In the genomic region with DNA sequence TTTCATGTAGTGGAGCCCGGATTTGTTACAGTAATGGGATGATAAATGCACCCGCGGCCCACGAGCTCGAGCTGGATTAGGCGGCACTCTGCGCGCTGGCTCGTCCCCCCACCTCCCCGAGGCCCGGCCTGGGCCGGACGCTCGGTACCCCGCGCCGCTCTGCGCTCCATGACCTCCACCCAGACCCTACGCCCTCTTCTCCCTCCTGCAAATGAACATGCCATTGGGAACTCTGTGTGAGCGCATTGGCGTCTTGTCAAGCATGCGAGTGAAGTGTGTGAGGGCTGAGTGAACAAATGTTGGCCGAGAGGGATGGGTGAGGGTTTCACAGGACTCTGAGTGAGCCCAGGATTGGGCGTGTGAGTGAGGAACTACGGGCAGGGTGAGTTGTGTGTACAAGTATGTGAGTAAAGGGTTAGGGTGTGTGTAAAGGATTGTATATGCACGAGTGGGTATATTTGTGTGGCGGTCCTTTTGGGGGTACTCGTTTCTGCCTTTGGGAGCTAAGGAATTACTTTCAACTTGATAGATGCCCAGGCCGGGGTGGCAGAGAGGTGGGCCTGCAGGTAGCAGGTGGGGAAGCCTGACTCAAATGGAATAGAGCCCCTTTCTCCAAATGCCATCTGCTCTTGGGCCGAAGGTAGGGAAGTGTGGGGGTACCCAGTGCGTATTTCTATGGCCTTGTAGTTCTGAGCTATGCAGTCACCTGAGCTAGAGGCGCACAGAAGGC, we compare ENCODE assay signal across 21 cellular contexts. TPM values are rescaled to one million over a fixed set of nuclear protein-coding genes. Genes with fewer than 3 reads are reported as not detected.
DNase-seq lines count a peak whose midpoint lies in the region; ATAC-seq, FAIRE-seq and TF ChIP-seq lines count a peak whose summit lies in the region.
"Had no signal": no experiment of that assay in that cellular context is flagged by ENCODE, and none has a peak within 500 bp of the region (broad histone marks: within the 10 kb centered on the region; RNA-seq: fewer than 3 reads in every experiment).

No MANE protein-coding gene starts in this region.

- no peak for TF ChIP-seq POLR2A in upper lobe of left lung (IDR thresholded peaks at IDR 0.05)

- ATAC-seq in natural killer cell treated with Interleukin-12 subunit alpha and Interleukin-12 subunit beta and Interleukin-15 and Interleukin-18, amount 100 ng/mL, for 72 hours = no peak
- ATAC-seq in natural killer cell = no peak
- no peak for ATAC-seq in activated CD8-positive, alpha-beta T cell treated with anti-CD3 and anti-CD28 coated beads for 36 hours
- ATAC-seq in HG03108 (IDR thresholded peaks at IDR 0.05; ENCODE audit: unreplicated experiment) = no peak
- no peak for ATAC-seq in upper lobe of left lung (ENCODE audit: low FRiP score in 2 of 2)
- ATAC-seq: left cardiac atrium had no signal

- H3K9me3 ChIP-seq in neural cell (ENCODE audit: low read length) = no peaks in the 10 kb centered on the region
- H3K9me3 ChIP-seq in upper lobe of left lung = no peaks in the 10 kb centered on the region
- H3K9me3 ChIP-seq: esophagus squamous epithelium had no signal

- H3K79me2 ChIP-seq in neural cell (replicated peaks; ENCODE audit: insufficient read depth, low read length) = no peaks in the 10 kb centered on the region

- TF ChIP-seq RAD21 in neural cell (conservative IDR thresholded peaks at IDR 0.05) = no peak

- no peak overlapping the region for H2AFZ ChIP-seq in neural cell (ENCODE audit: low read depth, low read length)
- H2AFZ ChIP-seq: GM23248 had no signal

- peaks cover 44 to 64% of the 10 kb centered on the region in 2 donors for H3K27me3 Mint-ChIP-seq in natural killer cell treated with Interleukin-12 subunit alpha and Interleukin-12 subunit beta and Interleukin-15 and Interleukin-18, amount 100 ng/mL, for 72 hours
- H3K27me3 Mint-ChIP-seq in natural killer cell (ENCODE audit: low read depth in 2 of 2) = peaks cover 66 to 69% of the 10 kb centered on the region in 2 donors
- peaks cover 79% of the 10 kb centered on the region for H3K27me3 Mint-ChIP-seq in activated CD8-positive, alpha-beta T cell treated with anti-CD3 and anti-CD28 coated beads for 36 hours

- H3K4me3 ChIP-seq in neural cell (ENCODE audit: low read length) = no peak overlapping the region
- no peak overlapping the region for H3K4me3 ChIP-seq in upper lobe of left lung
- H3K4me3 ChIP-seq: esophagus squamous epithelium, GM23248 had no signal

- no peak overlapping the region for H3K9ac ChIP-seq in neural cell (ENCODE audit: low read length)
- H3K9ac ChIP-seq: GM23248 had no signal

- TF ChIP-seq CTCF in natural killer cell (IDR thresholded peaks at IDR 0.05) (no peak), neural cell (IDR thresholded peaks at IDR 0.05; ENCODE audit: poor library complexity, severe bottlenecking) (no peak), upper lobe of left lung (IDR thresholded peaks at IDR 0.05) (no peak)
- no peak for TF ChIP-seq CTCF in activated CD8-positive, alpha-beta T cell treated with anti-CD3 and anti-CD28 coated beads for 36 hours (IDR thresholded peaks at IDR 0.05)

- H3K4me3 Mint-ChIP-seq in natural killer cell treated with Interleukin-12 subunit alpha and Interleukin-12 subunit beta and Interleukin-15 and Interleukin-18, amount 100 ng/mL, for 72 hours = no peak overlapping the region
- H3K4me3 Mint-ChIP-seq in natural killer cell = no peak overlapping the region
- H3K4me3 Mint-ChIP-seq in activated CD8-positive, alpha-beta T cell treated with anti-CD3 and anti-CD28 coated beads for 36 hours = peak overlapping the region; percentile 3

- peak; percentile 42 for DNase-seq in natural killer cell treated with Interleukin-12 subunit alpha and Interleukin-12 subunit beta and Interleukin-15 and Interleukin-18, amount 100 ng/mL, for 72 hours (ENCODE audit: low spot score)
- no peak for DNase-seq in natural killer cell
- DNase-seq in activated CD8-positive, alpha-beta T cell treated with anti-CD3 and anti-CD28 coated beads for 36 hours = no peak
- no peak for DNase-seq in urothelium cell line (ENCODE audit: low spot score)
- no peak for DNase-seq in upper lobe of left lung
- DNase-seq in HEK293T (ENCODE audit: extremely low spot score) = no peak
- DNase-seq: cerebellar nuclear complex; effector CD4-positive, alpha-beta T cell; esophagus squamous epithelium; GM23248; left cardiac atrium; NCI-H1417; NCI-H524 treated with DMSO at 0.1 percent for 48 hours; stimulated activated CD4-positive, alpha-beta T cell treated with anti-CD3 and anti-CD28 coated beads, Interleukin-15, amount 100 ng/mL, for 24 hours; SW 1271 had no signal

- peak; percentile 17 for FAIRE-seq in urothelium cell line (lab: Jason Lieb, UNC)

- H3K4me1 ChIP-seq in upper lobe of left lung = peaks cover 19 to 40% (median 25%) of the 10 kb centered on the region in 4 donors

- H3K4me2 ChIP-seq in neural cell (ENCODE audit: low read length) = no peak overlapping the region

- no peaks in the 10 kb centered on the region for H3K9me3 Mint-ChIP-seq in natural killer cell treated with Interleukin-12 subunit alpha and Interleukin-12 subunit beta and Interleukin-15 and Interleukin-18, amount 100 ng/mL, for 72 hours
- no peaks in the 10 kb centered on the region for H3K9me3 Mint-ChIP-seq in natural killer cell
- H3K9me3 Mint-ChIP-seq in activated CD8-positive, alpha-beta T cell treated with anti-CD3 and anti-CD28 coated beads for 36 hours = no peaks in the 10 kb centered on the region
- H3K9me3 Mint-ChIP-seq: activated T-helper 2 cell treated with anti-CD3 and anti-CD28 coated beads, Interferon-gamma antibody, Interleukin-2, Interleukin-4, amounts not matched to agents 10 μg/mL and 5 μg/mL and 100 μg/mL, durations not matched to agents 14 hours and 24 hours and 36 hours had no signal

- no peaks in the 10 kb centered on the region for H3K36me3 ChIP-seq in neural cell (ENCODE audit: insufficient read depth, low read length)
- H3K36me3 ChIP-seq in upper lobe of left lung = no peaks in the 10 kb centered on the region
- H3K36me3 ChIP-seq: esophagus squamous epithelium had no signal

- no peaks in the 10 kb centered on the region for H4K20me1 ChIP-seq in neural cell (ENCODE audit: insufficient read depth)

- CTCF ChIA-PET in activated CD8-positive, alpha-beta T cell treated with anti-CD3 and anti-CD28 coated beads for 36 hours (lab: Charles Lee) = interaction anchor here (0.8 to 1.8 kb wide), 3 partner anchors 23 to 629 kb away, joined by 3 to 5 read pairs (median 3); no protein-coding TSS in a partner anchor
- CTCF ChIA-PET in HEK293T (lab: Yijun Ruan, JAX) = interaction anchor here (0.6 kb wide), 1 partner anchor 336 kb away, joined by 5 read pairs; no protein-coding TSS in a partner anchor

- no peak overlapping the region for H3K27ac Mint-ChIP-seq in natural killer cell treated with Interleukin-12 subunit alpha and Interleukin-12 subunit beta and Interleukin-15 and Interleukin-18, amount 100 ng/mL, for 72 hours
- H3K27ac Mint-ChIP-seq in natural killer cell = no peak overlapping the region
- no peak overlapping the region for H3K27ac Mint-ChIP-seq in activated CD8-positive, alpha-beta T cell treated with anti-CD3 and anti-CD28 coated beads for 36 hours
- H3K27ac Mint-ChIP-seq: activated T-helper 2 cell treated with anti-CD3 and anti-CD28 coated beads, Interferon-gamma antibody, Interleukin-2, Interleukin-4, amounts not matched to agents 10 μg/mL and 5 μg/mL and 100 μg/mL, durations not matched to agents 14 hours and 24 hours and 36 hours had no signal

- H3K9me2 ChIP-seq in neural cell (ENCODE audit: insufficient read depth, low read length) = no peaks in the 10 kb centered on the region

- H3K4me1 Mint-ChIP-seq in natural killer cell treated with Interleukin-12 subunit alpha and Interleukin-12 subunit beta and Interleukin-15 and Interleukin-18, amount 100 ng/mL, for 72 hours (ENCODE audit: low read depth in 2 of 2) = peaks cover 8 to 22% of the 10 kb centered on the region in 2 donors
- peaks cover 10 to 12% of the 10 kb centered on the region in 2 donors for H3K4me1 Mint-ChIP-seq in natural killer cell
- peaks cover 27% of the 10 kb centered on the region for H3K4me1 Mint-ChIP-seq in activated CD8-positive, alpha-beta T cell treated with anti-CD3 and anti-CD28 coated beads for 36 hours (ENCODE audit: low read depth)

- POLR2A ChIA-PET in activated CD8-positive, alpha-beta T cell treated with anti-CD3 and anti-CD28 coated beads for 36 hours (lab: Charles Lee) = no interaction called here
- POLR2A ChIA-PET in HEK293T (lab: Yijun Ruan, JAX) = no interaction called here

- intact Hi-C loops in natural killer cell (cut with micrococcal nuclease) = no loop called here
- intact Hi-C loops in activated CD8-positive, alpha-beta T cell treated with anti-CD3 and anti-CD28 coated beads for 36 hours (cut with micrococcal nuclease) = no loop called here

- TF ChIP-seq EP300 in neural cell (conservative IDR thresholded peaks at IDR 0.05; ENCODE audit: poor library complexity, severe bottlenecking) (no peak), upper lobe of left lung (IDR thresholded peaks at IDR 0.05) (no peak)

- no peaks in the 10 kb centered on the region for H3K36me3 Mint-ChIP-seq in natural killer cell treated with Interleukin-12 subunit alpha and Interleukin-12 subunit beta and Interleukin-15 and Interleukin-18, amount 100 ng/mL, for 72 hours
- H3K36me3 Mint-ChIP-seq in natural killer cell = no peaks in the 10 kb centered on the region
- no peaks in the 10 kb centered on the region for H3K36me3 Mint-ChIP-seq in activated CD8-positive, alpha-beta T cell treated with anti-CD3 and anti-CD28 coated beads for 36 hours (ENCODE audit: low read depth)

- WGBS in upper lobe of left lung, 2 donors = 5 to 7% methylated on average over 16 to 32 of the region's 32 CpGs

- H3K27me3 ChIP-seq in neural cell (ENCODE audit: insufficient read depth, low read depth, low read length) (peaks cover 97% of the 10 kb centered on the region), upper lobe of left lung (peaks cover 2 to 89% (median 49%) of the 10 kb centered on the region in 4 donors)

- no peaks in the 10 kb centered on the region for H3F3A ChIP-seq in neural cell (ENCODE audit: insufficient read depth, low read length, poor library complexity, severe bottlenecking)

- H3K27ac ChIP-seq in neural cell (ENCODE audit: low read length) = no peak overlapping the region
- no peak overlapping the region for H3K27ac ChIP-seq in upper lobe of left lung
- H3K27ac ChIP-seq: esophagus squamous epithelium, GM23248 had no signal

TF ChIP-seq in neural cell, 6 proteins besides CTCF, POLR2A, EP300 and RAD21 (continues in another document):
- TF ChIP-seq EZH2 (IDR thresholded peaks at IDR 0.05; ENCODE audit: borderline replicate concordance, insufficient read depth, low read length, poor library complexity, severe bottlenecking) = peak; percentile 90

TF ChIP-seq in HEK293T, 16 proteins besides CTCF, POLR2A, EP300 and RAD21 (continues in another document):
- no peak for TF ChIP-seq TARDBP (IDR thresholded peaks at IDR 0.05)
- no peak for TF ChIP-seq ZNF384 (IDR thresholded peaks at IDR 0.05)
- no peak for TF ChIP-seq SUZ12 (IDR thresholded peaks at IDR 0.05)
- no peak for TF ChIP-seq NFRKB (IDR thresholded peaks at IDR 0.05)

RNA-seq across cellular contexts. Expression of a gene that starts 2.9 kb away (rescaled TPM):
- total RNA-seq in natural killer cell treated with Interleukin-12 subunit alpha and Interleukin-12 subunit beta and Interleukin-15 and Interleukin-18, amount 100 ng/mL, for 72 hours = not detected
- total RNA-seq in natural killer cell = not detected
- not detected for total RNA-seq in activated CD8-positive, alpha-beta T cell treated with anti-CD3 and anti-CD28 coated beads for 36 hours
- polyA plus RNA-seq in neural cell = not detected in 2 replicates
- not detected in 2 replicates for polyA minus RNA-seq in neural cell
- total RNA-seq in upper lobe of left lung = under 1 TPM in 1 of 6 donors, not detected in 5; 0.13 TPM
- total RNA-seq: activated T-helper 2 cell treated with anti-CD3 and anti-CD28 coated beads, Interferon-gamma antibody, Interleukin-2, Interleukin-4, amounts not matched to agents 10 μg/mL and 5 μg/mL and 100 μg/mL, durations not matched to agents 14 hours and 24 hours and 36 hours; esophagus squamous epithelium; glomerular endothelial cell; left cardiac atrium; mononuclear cell; renal cortical epithelial cell had no signal
